Comparison of ENCODE assay signal across 22 cellular contexts in the genomic region with DNA sequence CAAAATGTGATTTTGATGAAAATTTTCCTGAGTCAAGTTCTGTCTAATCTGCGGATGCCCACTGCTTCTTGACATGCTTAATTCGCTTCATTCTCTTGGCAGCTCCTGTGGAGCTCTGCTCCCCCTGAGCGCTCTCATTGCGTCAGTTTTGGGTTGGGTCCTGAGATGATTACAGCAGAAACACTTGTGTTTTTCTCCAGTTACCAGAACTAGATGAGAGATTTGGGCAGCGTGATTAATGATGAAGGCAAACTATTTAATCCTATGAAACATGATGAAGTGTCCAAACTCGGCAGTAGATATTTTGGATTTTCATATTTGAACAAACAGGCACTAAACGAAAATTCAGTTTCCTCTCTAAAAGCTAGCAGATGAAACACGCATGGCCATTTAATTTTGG. TPM values are rescaled to one million over a fixed set of nuclear protein-coding genes. Genes with fewer than 3 reads are reported as not detected.
DNase-seq lines count a peak whose midpoint lies in the region; ATAC-seq and TF ChIP-seq lines count a peak whose summit lies in the region.
"Had no signal": no experiment of that assay in that cellular context is flagged by ENCODE, and none has a peak within 500 bp of the region (broad histone marks: within the 10 kb centered on the region; RNA-seq: fewer than 3 reads in every experiment).

No MANE protein-coding gene starts in this region.

- no peaks in the 10 kb centered on the region for H3K27me3 Mint-ChIP-seq in osteocyte (ENCODE audit: unreplicated experiment)

- CTCF ChIA-PET in HEK293 (lab: Yijun Ruan, JAX) = interaction anchor here (0.7 to 2.1 kb wide), 10 partner anchors 11 to 234 kb away, joined by 3 to 10 read pairs (median 4); a partner anchor contains a TSS

- ATAC-seq in Right ventricle myocardium inferior (peak; percentile 52), GM21367 (IDR thresholded peaks at IDR 0.05; ENCODE audit: unreplicated experiment) (no peak)

- no peak overlapping the region for H3K4me3 Mint-ChIP-seq in osteocyte (ENCODE audit: unreplicated experiment)
- H3K4me3 Mint-ChIP-seq: CD4-positive, alpha-beta T cell; GM23338 had no signal

- no peaks in the 10 kb centered on the region for H3K4me1 ChIP-seq in HEK293 (ENCODE audit: control insufficient read depth, insufficient read depth, low read length)
- H3K4me1 ChIP-seq: Caco-2 had no signal

- H3K27ac ChIP-seq in HEK293 (ENCODE audit: extremely low read depth, low read depth, low read length) = no peak overlapping the region

- H3K9me3 ChIP-seq in HEK293 (ENCODE audit: control insufficient read depth, insufficient read depth, low read depth, low read length) = no peaks in the 10 kb centered on the region
- H3K9me3 ChIP-seq: Caco-2 had no signal

- no peak for TF ChIP-seq CTCF in HEK293 (tag by site-specific recombination; IDR thresholded peaks at IDR 0.05)
- TF ChIP-seq CTCF in epithelial cell of esophagus (IDR thresholded peaks at IDR 0.05; ENCODE audit: insufficient read depth, low read depth, low read length, missing control alignments) = no peak
- TF ChIP-seq CTCF in osteocyte (IDR thresholded peaks at IDR 0.05) = no peak

- H3K4me3 ChIP-seq in HEK293 (ENCODE audit: low read depth, low read length) (no peak overlapping the region), epithelial cell of esophagus (ENCODE audit: low read length) (no peak overlapping the region)
- H3K4me3 ChIP-seq: GM12878, GM23338 had no signal

- DNase-seq in Right ventricle myocardium inferior (ENCODE audit: missing footprints) (no peak), cardiac septum (ENCODE audit: low spot score) (no peak), epithelial cell of esophagus (ENCODE audit: low read depth) (peak; percentile 39), osteocyte (ENCODE audit: extremely low spot score, unreplicated experiment) (no peak), SK-N-DZ (ENCODE audit: low spot score) (no peak), SW 1271 (lab: John Stamatoyannopoulos, UW) (no peak)
- DNase-seq: CD4-positive, alpha-beta T cell; GF-D8; NCI-H1436; NCI-H2029; NCI-H2171; NK-92 treated with Interleukin-12 subunit alpha and Interleukin-12 subunit beta, amount 100 ng/mL, for 24 hours; SIG-M5 had no signal

- H3K36me3 ChIP-seq in HEK293 (ENCODE audit: control insufficient read depth in 2 of 2, insufficient read depth in 1 of 2, low read length in 2 of 2) = no peaks in the 10 kb centered on the region

- peaks cover 77% of the 10 kb centered on the region for H3K4me1 Mint-ChIP-seq in osteocyte (ENCODE audit: unreplicated experiment)

- H3K9me3 Mint-ChIP-seq in osteocyte (ENCODE audit: unreplicated experiment) = no peaks in the 10 kb centered on the region
- H3K9me3 Mint-ChIP-seq: CD4-positive, alpha-beta T cell; GM23338 had no signal

- POLR2A ChIA-PET in HEK293 (lab: Yijun Ruan, JAX) = no interaction called here

- peak overlapping the region; percentile 79 for H3K27ac Mint-ChIP-seq in osteocyte (ENCODE audit: unreplicated experiment)
- H3K27ac Mint-ChIP-seq: CD4-positive, alpha-beta T cell; GM23338 had no signal

- intact Hi-C loops in Right ventricle myocardium inferior (cut with DNase I) = loop anchor here (10.0 kb wide), 1 partner anchor 130 kb away; no protein-coding TSS in a partner anchor
- intact Hi-C loops in cardiac septum (cut with DNase I) = no loop called here

- peaks cover 3% of the 10 kb centered on the region for H3K36me3 Mint-ChIP-seq in osteocyte (ENCODE audit: unreplicated experiment)

TF ChIP-seq in HEK293, 187 proteins besides CTCF, POLR2A, EP300 and RAD21 (continues in another document):
- peak; percentile 67 for TF ChIP-seq GLIS1 (tag by site-specific recombination; IDR thresholded peaks at IDR 0.05)
- no peak for TF ChIP-seq PRDM1 (tag by site-specific recombination; IDR thresholded peaks at IDR 0.05)
- TF ChIP-seq, protein P1, sequence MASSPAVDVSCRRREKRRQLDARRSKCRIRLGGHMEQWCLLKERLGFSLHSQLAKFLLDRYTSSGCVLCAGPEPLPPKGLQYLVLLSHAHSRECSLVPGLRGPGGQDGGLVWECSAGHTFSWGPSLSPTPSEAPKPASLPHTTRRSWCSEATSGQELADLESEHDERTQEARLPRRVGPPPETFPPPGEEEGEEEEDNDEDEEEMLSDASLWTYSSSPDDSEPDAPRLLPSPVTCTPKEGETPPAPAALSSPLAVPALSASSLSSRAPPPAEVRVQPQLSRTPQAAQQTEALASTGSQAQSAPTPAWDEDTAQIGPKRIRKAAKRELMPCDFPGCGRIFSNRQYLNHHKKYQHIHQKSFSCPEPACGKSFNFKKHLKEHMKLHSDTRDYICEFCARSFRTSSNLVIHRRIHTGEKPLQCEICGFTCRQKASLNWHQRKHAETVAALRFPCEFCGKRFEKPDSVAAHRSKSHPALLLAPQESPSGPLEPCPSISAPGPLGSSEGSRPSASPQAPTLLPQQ (tag by site-specific recombination; IDR thresholded peaks at IDR 0.05) = no peak
- TF ChIP-seq ZNF23 (tag by site-specific recombination; IDR thresholded peaks at IDR 0.05; ENCODE audit: borderline replicate concordance) = no peak
- TF ChIP-seq TRIM28 (IDR thresholded peaks at IDR 0.05; ENCODE audit: borderline replicate concordance, low read length) = no peak
- no peak for TF ChIP-seq KLF16 (tag by site-specific recombination; IDR thresholded peaks at IDR 0.05)
- no peak for TF ChIP-seq ZNF311 (tag by site-specific recombination; IDR thresholded peaks at IDR 0.05; ENCODE audit: borderline replicate concordance)
- no peak for TF ChIP-seq ZNF184 (tag by site-specific recombination; IDR thresholded peaks at IDR 0.05)
- TF ChIP-seq, protein P2, sequence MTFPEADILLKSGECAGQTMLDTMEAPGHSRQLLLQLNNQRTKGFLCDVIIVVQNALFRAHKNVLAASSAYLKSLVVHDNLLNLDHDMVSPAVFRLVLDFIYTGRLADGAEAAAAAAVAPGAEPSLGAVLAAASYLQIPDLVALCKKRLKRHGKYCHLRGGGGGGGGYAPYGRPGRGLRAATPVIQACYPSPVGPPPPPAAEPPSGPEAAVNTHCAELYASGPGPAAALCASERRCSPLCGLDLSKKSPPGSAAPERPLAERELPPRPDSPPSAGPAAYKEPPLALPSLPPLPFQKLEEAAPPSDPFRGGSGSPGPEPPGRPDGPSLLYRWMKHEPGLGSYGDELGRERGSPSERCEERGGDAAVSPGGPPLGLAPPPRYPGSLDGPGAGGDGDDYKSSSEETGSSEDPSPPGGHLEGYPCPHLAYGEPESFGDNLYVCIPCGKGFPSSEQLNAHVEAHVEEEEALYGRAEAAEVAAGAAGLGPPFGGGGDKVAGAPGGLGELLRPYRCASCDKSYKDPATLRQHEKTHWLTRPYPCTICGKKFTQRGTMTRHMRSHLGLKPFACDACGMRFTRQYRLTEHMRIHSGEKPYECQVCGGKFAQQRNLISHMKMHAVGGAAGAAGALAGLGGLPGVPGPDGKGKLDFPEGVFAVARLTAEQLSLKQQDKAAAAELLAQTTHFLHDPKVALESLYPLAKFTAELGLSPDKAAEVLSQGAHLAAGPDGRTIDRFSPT (tag by site-specific recombination; IDR thresholded peaks at IDR 0.05) = no peak
- peak; percentile 27; the same call in 1 of the 2 replicates for TF ChIP-seq ZIC2 (tag by site-specific recombination; IDR thresholded peaks at IDR 0.05)
- TF ChIP-seq, protein P3, sequence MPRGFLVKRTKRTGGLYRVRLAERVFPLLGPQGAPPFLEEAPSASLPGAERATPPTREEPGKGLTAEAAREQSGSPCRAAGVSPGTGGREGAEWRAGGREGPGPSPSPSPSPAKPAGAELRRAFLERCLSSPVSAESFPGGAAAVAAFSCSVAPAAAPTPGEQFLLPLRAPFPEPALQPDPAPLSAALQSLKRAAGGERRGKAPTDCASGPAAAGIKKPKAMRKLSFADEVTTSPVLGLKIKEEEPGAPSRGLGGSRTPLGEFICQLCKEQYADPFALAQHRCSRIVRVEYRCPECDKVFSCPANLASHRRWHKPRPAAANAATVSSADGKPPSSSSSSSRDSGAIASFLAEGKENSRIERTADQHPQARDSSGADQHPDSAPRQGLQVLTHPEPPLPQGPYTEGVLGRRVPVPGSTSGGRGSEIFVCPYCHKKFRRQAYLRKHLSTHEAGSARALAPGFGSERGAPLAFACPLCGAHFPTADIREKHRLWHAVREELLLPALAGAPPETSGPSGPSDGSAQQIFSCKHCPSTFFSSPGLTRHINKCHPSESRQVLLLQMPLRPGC (tag by site-specific recombination; IDR thresholded peaks at IDR 0.05) = no peak
- TF ChIP-seq ZNF335 (tag by site-specific recombination; conservative IDR thresholded peaks at IDR 0.05) = peak; percentile 52
- TF ChIP-seq, protein P4, sequence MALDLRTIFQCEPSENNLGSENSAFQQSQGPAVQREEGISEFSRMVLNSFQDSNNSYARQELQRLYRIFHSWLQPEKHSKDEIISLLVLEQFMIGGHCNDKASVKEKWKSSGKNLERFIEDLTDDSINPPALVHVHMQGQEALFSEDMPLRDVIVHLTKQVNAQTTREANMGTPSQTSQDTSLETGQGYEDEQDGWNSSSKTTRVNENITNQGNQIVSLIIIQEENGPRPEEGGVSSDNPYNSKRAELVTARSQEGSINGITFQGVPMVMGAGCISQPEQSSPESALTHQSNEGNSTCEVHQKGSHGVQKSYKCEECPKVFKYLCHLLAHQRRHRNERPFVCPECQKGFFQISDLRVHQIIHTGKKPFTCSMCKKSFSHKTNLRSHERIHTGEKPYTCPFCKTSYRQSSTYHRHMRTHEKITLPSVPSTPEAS (tag by site-specific recombination; IDR thresholded peaks at IDR 0.05) = no peak
- TF ChIP-seq ZNF701 (tag by site-specific recombination; IDR thresholded peaks at IDR 0.05) = no peak

RNA-seq across cellular contexts. Expression of a gene that starts 4.2 kb away (rescaled TPM):
- 1.3 TPM for total RNA-seq in Right ventricle myocardium inferior
- total RNA-seq in cardiac septum = 0.86 TPM
- 118 and 132 TPM in 2 replicates for total RNA-seq in osteocyte
- polyA plus RNA-seq in SK-N-DZ (2014; cell fraction: cytosol; rRNA removed) = not detected in 2 replicates
- 0.29 TPM in 1 of 2 replicates, not detected in the other for polyA plus RNA-seq in SK-N-DZ (2014; cell fraction: nucleus; rRNA removed)
- total RNA-seq: A172; Caco-2; CD4-positive, alpha-beta T cell; GM12878; OCI-LY7 had no signal
- polyA plus RNA-seq: GM12878, HepG2 had no signal

RNA-seq across cellular contexts. Expression of a gene that starts 11.9 kb away (rescaled TPM):
- total RNA-seq in Right ventricle myocardium inferior (not detected), cardiac septum (not detected), osteocyte (0.78 TPM in 1 of 2 replicates, not detected in the other)
- not detected in 2 replicates for polyA plus RNA-seq in SK-N-DZ (2014; cell fraction: cytosol; rRNA removed)
- polyA plus RNA-seq in SK-N-DZ (2014; cell fraction: nucleus; rRNA removed) = not detected in 2 replicates
- total RNA-seq: A172; Caco-2; CD4-positive, alpha-beta T cell; GM12878; HepG2; OCI-LY7 had no signal
- polyA plus RNA-seq: BJ, GM12878, GM23338, HepG2 had no signal

RNA-seq across cellular contexts. Expression of a gene that starts 28.5 kb away (rescaled TPM):
- total RNA-seq in Right ventricle myocardium inferior = 0.27 TPM
- 0.22 TPM for total RNA-seq in cardiac septum
- 35.3 and 37.6 TPM in 2 replicates for total RNA-seq in osteocyte
- polyA plus RNA-seq in SK-N-DZ (2014; cell fraction: cytosol; rRNA removed) = not detected in 2 replicates
- polyA plus RNA-seq in SK-N-DZ (2014; cell fraction: nucleus; rRNA removed) = not detected in 2 replicates
- total RNA-seq: A172; Caco-2; CD4-positive, alpha-beta T cell; GM12878; HepG2; OCI-LY7 had no signal
- polyA plus RNA-seq: GM12878, HepG2 had no signal

Comparison
In these comparisons a context has a peak if more than half of its experiments do, and no peak if none do; other contexts are left out.
1. RNA of a gene that starts 4.2 kb away (total RNA-seq): 118 to 132 TPM in osteocyte; 1.3 TPM in Right ventricle myocardium inferior (single experiment) and 0.86 TPM in cardiac septum (single experiment); every median in the first group is over 10 times any median in the second.
2. RNA of a gene that starts 28.5 kb away (total RNA-seq): 35.3 to 37.6 TPM in osteocyte; 0.27 TPM in Right ventricle myocardium inferior (single experiment) and 0.22 TPM in cardiac septum (single experiment); every median in the first group is over 10 times any median in the second.